ENCODE assay signal across 2 cellular contexts in genomic region chr7:25774675-25775074, GRCh38.
A peak's percentile ranks its signal among the peaks of the same experiment; 100 is the strongest.
TF ChIP-seq lines count a peak whose summit lies in the region.

No MANE protein-coding gene starts in this region.

TF ChIP-seq in HepG2, 621 proteins besides CTCF, POLR2A, EP300 and RAD21:
- TF ChIP-seq MAFK (conservative IDR thresholded peaks at IDR 0.05 in 1 of 2, IDR thresholded peaks at IDR 0.05 in 1 of 2; ENCODE audit: low read length in 2 of 2), result 0 out of 4 replicates have a peak, but pooled peaks of 1 of the 2 experiments have one; percentile 13
- no peak for TF ChIP-seq ZNF567 (CRISPR knock-in tag; IDR thresholded peaks at IDR 0.05; ENCODE audit: borderline replicate concordance)
- TF ChIP-seq MAFF (IDR thresholded peaks at IDR 0.05; ENCODE audit: low read depth, low read length), result 0 out of 2 replicates have a peak, but pooled peaks have one; percentile 17

TF ChIP-seq in K562, 482 proteins besides CTCF, POLR2A, EP300 and RAD21:
- TF ChIP-seq RBM25 (IDR thresholded peaks at IDR 0.05; ENCODE audit: low read depth, low read length, severe bottlenecking), result peak; percentile 61
- TF ChIP-seq, protein P1, sequence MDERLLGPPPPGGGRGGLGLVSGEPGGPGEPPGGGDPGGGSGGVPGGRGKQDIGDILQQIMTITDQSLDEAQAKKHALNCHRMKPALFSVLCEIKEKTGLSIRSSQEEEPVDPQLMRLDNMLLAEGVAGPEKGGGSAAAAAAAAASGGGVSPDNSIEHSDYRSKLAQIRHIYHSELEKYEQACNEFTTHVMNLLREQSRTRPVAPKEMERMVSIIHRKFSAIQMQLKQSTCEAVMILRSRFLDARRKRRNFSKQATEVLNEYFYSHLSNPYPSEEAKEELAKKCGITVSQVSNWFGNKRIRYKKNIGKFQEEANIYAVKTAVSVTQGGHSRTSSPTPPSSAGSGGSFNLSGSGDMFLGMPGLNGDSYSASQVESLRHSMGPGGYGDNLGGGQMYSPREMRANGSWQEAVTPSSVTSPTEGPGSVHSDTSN (CRISPR knock-in tag; IDR thresholded peaks at IDR 0.05; ENCODE audit: low read depth), result no peak
- TF ChIP-seq, protein P1 (tag; conservative IDR thresholded peaks at IDR 0.05; ENCODE audit: low read depth), result peak; percentile 71
- TF ChIP-seq ZFP36 (IDR thresholded peaks at IDR 0.05; ENCODE audit: low read depth, low read length, partially characterized antibody), result peak; percentile 52
- no peak for TF ChIP-seq FOXK1 (CRISPR knock-in tag; IDR thresholded peaks at IDR 0.05; ENCODE audit: borderline replicate concordance)
- TF ChIP-seq ZNF316 (IDR thresholded peaks at IDR 0.05), result peak; percentile 34; the same call in 1 of the 2 replicates
- peak; percentile 59 for TF ChIP-seq MAFG (tag; conservative IDR thresholded peaks at IDR 0.05)
- TF ChIP-seq LCOR (CRISPR knock-in tag; IDR thresholded peaks at IDR 0.05), result no peak
TF ChIP-seq in K562: peak in this region for 5.
